In genomic region chr22:46147471-46148267, GRCh38 we compare ENCODE assay signal across 1 cellular context.
TF ChIP-seq lines count a peak whose summit lies in the region.

No MANE protein-coding gene starts in this region.

TF ChIP-seq in HepG2, 621 proteins besides CTCF, POLR2A, EP300 and RAD21 (continued from another document and continues in another):
- TF ChIP-seq MLX (CRISPR knock-in tag; IDR thresholded peaks at IDR 0.05) (peak; percentile 87), THAP9 (CRISPR knock-in tag; IDR thresholded peaks at IDR 0.05; ENCODE audit: borderline replicate concordance) (no peak), SIN3B (IDR thresholded peaks at IDR 0.05; ENCODE audit: low read length) (no peak), MED8 (CRISPR knock-in tag; IDR thresholded peaks at IDR 0.05; ENCODE audit: insufficient replicate concordance) (no peak), STAG1 (CRISPR knock-in tag; IDR thresholded peaks at IDR 0.05) (0 out of 2 replicates have a peak, but pooled peaks have one; percentile 6), ADNP (CRISPR knock-in tag; IDR thresholded peaks at IDR 0.05) (no peak), ARNT2 (CRISPR knock-in tag; IDR thresholded peaks at IDR 0.05; ENCODE audit: low read depth) (0 out of 2 replicates have a peak, but pooled peaks have one; percentile 82), ZNF784 (CRISPR knock-in tag; IDR thresholded peaks at IDR 0.05; ENCODE audit: borderline replicate concordance) (peak; percentile 79; the same call in 1 of the 2 replicates), RNF219 (CRISPR knock-in tag; IDR thresholded peaks at IDR 0.05) (peak; percentile 64; the same call in 1 of the 2 replicates), ZNF274 (CRISPR knock-in tag; IDR thresholded peaks at IDR 0.05) (no peak), POGZ (CRISPR knock-in tag; IDR thresholded peaks at IDR 0.05) (no peak), ATM (IDR thresholded peaks at IDR 0.05; ENCODE audit: borderline replicate concordance) (no peak), MAFK (conservative IDR thresholded peaks at IDR 0.05 in 1 of 2, IDR thresholded peaks at IDR 0.05 in 1 of 2; ENCODE audit: low read length in 2 of 2) (no peak), BCL3 (CRISPR knock-in tag; IDR thresholded peaks at IDR 0.05) (no peak), ATF6 (CRISPR knock-in tag; conservative IDR thresholded peaks at IDR 0.05) (no peak), RFX1 (IDR thresholded peaks at IDR 0.05) (no peak), KDM5A (IDR thresholded peaks at IDR 0.05; ENCODE audit: borderline replicate concordance, low read length) (no peak), ZGPAT (CRISPR knock-in tag; IDR thresholded peaks at IDR 0.05) (peak; percentile 73), HDAC2 (CRISPR knock-in tag; IDR thresholded peaks at IDR 0.05) (peak; percentile 94), TERF1 (CRISPR knock-in tag; IDR thresholded peaks at IDR 0.05) (no peak), KDM1A (CRISPR knock-in tag; IDR thresholded peaks at IDR 0.05) (no peak), ZNF44 (CRISPR knock-in tag; IDR thresholded peaks at IDR 0.05) (no peak), MEIS1 (CRISPR knock-in tag; IDR thresholded peaks at IDR 0.05; ENCODE audit: borderline replicate concordance) (peak; percentile 93), ZNF761 (CRISPR knock-in tag; conservative IDR thresholded peaks at IDR 0.05) (no peak), JARID2 (CRISPR knock-in tag; IDR thresholded peaks at IDR 0.05; ENCODE audit: insufficient replicate concordance) (no peak), PCBP1 (IDR thresholded peaks at IDR 0.05; ENCODE audit: borderline replicate concordance, low read depth, low read length) (no peak), ZNF138 (CRISPR knock-in tag; IDR thresholded peaks at IDR 0.05; ENCODE audit: low read depth) (no peak), PREB (CRISPR knock-in tag; IDR thresholded peaks at IDR 0.05) (no peak), DMTF1 (CRISPR knock-in tag; IDR thresholded peaks at IDR 0.05) (0 out of 2 replicates have a peak, but pooled peaks have one; percentile 64), NFE2L1 (CRISPR knock-in tag; IDR thresholded peaks at IDR 0.05; ENCODE audit: borderline replicate concordance) (no peak), ZNF329 (CRISPR knock-in tag; IDR thresholded peaks at IDR 0.05; ENCODE audit: low read depth) (peak; percentile 63; the same call in 1 of the 2 replicates), STAT6 (CRISPR knock-in tag; IDR thresholded peaks at IDR 0.05; ENCODE audit: borderline replicate concordance) (no peak), SAP130 (CRISPR knock-in tag; IDR thresholded peaks at IDR 0.05; ENCODE audit: low read depth) (peak; percentile 94), ZBTB20 (CRISPR knock-in tag; IDR thresholded peaks at IDR 0.05; ENCODE audit: borderline replicate concordance, low read depth) (peak; percentile 25; the same call in 1 of the 2 replicates), PHB2 (IDR thresholded peaks at IDR 0.05; ENCODE audit: partially characterized antibody) (no peak), ZNF530 (CRISPR knock-in tag; IDR thresholded peaks at IDR 0.05; ENCODE audit: low read depth) (no peak), ZNF333 (CRISPR knock-in tag; IDR thresholded peaks at IDR 0.05; ENCODE audit: borderline replicate concordance) (no peak), ZNF317 (CRISPR knock-in tag; IDR thresholded peaks at IDR 0.05) (no peak), ZFP37 (CRISPR knock-in tag; IDR thresholded peaks at IDR 0.05; ENCODE audit: borderline replicate concordance) (no peak; the same call in 1 of the 2 replicates), HOXA9 (CRISPR knock-in tag; IDR thresholded peaks at IDR 0.05; ENCODE audit: borderline replicate concordance) (no peak), ZNF101 (CRISPR knock-in tag; IDR thresholded peaks at IDR 0.05; ENCODE audit: borderline replicate concordance, low read depth) (no peak), RBFOX2 (IDR thresholded peaks at IDR 0.05; ENCODE audit: low read depth, low read length) (peak; percentile 44; the same call in 1 of the 2 replicates), GABPA (IDR thresholded peaks at IDR 0.05; ENCODE audit: low read depth, low read length) (no peak), GABPA (CRISPR knock-in tag; IDR thresholded peaks at IDR 0.05; ENCODE audit: low read depth) (no peak; the same call in 1 of the 2 replicates)
